ENCODE assay signal across 34 cellular contexts in genomic region chr7:97757824-97758223, GRCh38. TPM values are rescaled to one million over a fixed set of nuclear protein-coding genes. Genes with fewer than 3 reads are reported as not detected.
"Had no signal": no experiment of that assay in that cellular context is flagged by ENCODE, and none has a peak within 500 bp of the region (broad histone marks: within the 10 kb centered on the region; RNA-seq: fewer than 3 reads in every experiment).

No MANE protein-coding gene starts in this region.

- H3K27me3 ChIP-seq: adrenal gland, body of pancreas, brain microvascular endothelial cell, breast epithelium had no signal

- H3K4me3 ChIP-seq: adrenal gland, body of pancreas, breast epithelium had no signal

- ATAC-seq: activated CD8-positive, alpha-beta T cell treated with anti-CD3 and anti-CD28 coated beads for 36 hours; activated naive CD4-positive, alpha-beta T cell treated with anti-CD3 and anti-CD28 coated beads, Interleukin-2, amount 50 U/mL, for 72 hours; activated T-cell treated with anti-CD3 and anti-CD28 coated beads, Interleukin-2, amount 50 U/mL, for 4 hours; activated T-cell treated with anti-CD3 and anti-CD28 coated beads, Interleukin-2, amount 50 U/mL, for 72 hours; activated T-helper 17 cell treated with anti-CD3 and anti-CD28 coated beads, Interleukin-2, amount 50 U/mL, for 72 hours; body of pancreas had no signal

- H3K27ac ChIP-seq: adrenal gland, body of pancreas, brain microvascular endothelial cell, breast epithelium, VCaP had no signal

- H3K36me3 ChIP-seq: adrenal gland, brain microvascular endothelial cell, breast epithelium had no signal

- FAIRE-seq: astrocyte, TTC549 had no signal

- H3K4me1 ChIP-seq: adrenal gland, body of pancreas, breast epithelium had no signal

- H3K9me3 ChIP-seq: adrenal gland, body of pancreas, breast epithelium had no signal

- DNase-seq: activated B cell treated with CpG ODN at 0.5 μM for 24 hours; activated CD4-positive, alpha-beta memory T cell treated with anti-CD3 and anti-CD28 coated beads for 36 hours; activated CD4-positive, alpha-beta T cell treated with anti-CD3 and anti-CD28 coated beads for 4 hours; activated CD4-positive, alpha-beta T cell treated with anti-CD3 and anti-CD28 coated beads, Interleukin-2, amount 10 ng/mL, durations not matched to agents 24 days and 14 days; activated CD4-positive, alpha-beta T cell treated with anti-CD3 and anti-CD28 coated beads, Interleukin-2, amount 50 U/mL, for 1 hour; activated CD4-positive, alpha-beta T cell treated with anti-CD3 and anti-CD28 coated beads, Interleukin-2, amount 50 U/mL, for 4 hours; activated CD4-positive, CD25-positive, alpha-beta regulatory T cell treated with anti-CD3 and anti-CD28 coated beads, Interleukin-2, amount 50 U/mL, for 72 hours; activated CD8-positive, alpha-beta memory T cell treated with anti-CD3 and anti-CD28 coated beads, Interleukin-2, amount 50 U/mL, for 4 hours; activated CD8-positive, alpha-beta T cell treated with anti-CD3 and anti-CD28 coated beads for 36 hours; activated effector memory CD4-positive, alpha-beta T cell treated with anti-CD3 and anti-CD28 coated beads, Interleukin-2, amount 50 U/mL, for 16 hours; activated gamma-delta T cell treated with Interleukin-2 at 50 U/mL for 16 hours; activated naive CD4-positive, alpha-beta T cell; activated naive CD4-positive, alpha-beta T cell treated with anti-CD3 and anti-CD28 coated beads for 36 hours; activated naive CD4-positive, alpha-beta T cell treated with anti-CD3 and anti-CD28 coated beads, Interleukin-2, amount 50 U/mL, for 16 hours; activated naive CD8-positive, alpha-beta T cell treated with anti-CD3 and anti-CD28 coated beads for 36 hours; activated T-cell treated with anti-CD3 and anti-CD28 coated beads for 4 hours; activated T-cell treated with anti-CD3 and anti-CD28 coated beads, Interleukin-2, amount 50 U/mL, for 1 hour; activated T-cell treated with anti-CD3 and anti-CD28 coated beads, Interleukin-2, amount 50 U/mL, for 4 hours; activated T-cell treated with anti-CD3 and anti-CD28 coated beads, Interleukin-2, amount 50 U/mL, for 72 hours; adrenal gland; amniotic stem cell; aorta; body of pancreas; brain microvascular endothelial cell; central memory CD4-positive, alpha-beta T cell; T-helper 2 cell; T-helper 9 cell had no signal

RNA-seq across cellular contexts. Expression of gene TAC1, which starts 25.9 kb away (rescaled TPM):
- total RNA-seq: activated B cell treated with CpG ODN at 0.5 μM for 24 hours; activated CD4-positive, alpha-beta memory T cell treated with anti-CD3 and anti-CD28 coated beads for 36 hours; activated CD8-positive, alpha-beta T cell treated with anti-CD3 and anti-CD28 coated beads for 36 hours; activated naive CD4-positive, alpha-beta T cell treated with anti-CD3 and anti-CD28 coated beads for 36 hours; activated T-helper 17 cell treated with anti-CD3 and anti-CD28 coated beads, Interleukin-2, amount 50 U/mL, for 72 hours; body of pancreas; cardiac septum had no signal
